Comparison of ENCODE assay signal across 24 cellular contexts in genomic region chr2:165109915-165110314, GRCh38.
"Had no signal": no experiment of that assay in that cellular context is flagged by ENCODE, and none has a peak within 500 bp of the region (broad histone marks: within the 10 kb centered on the region; RNA-seq: fewer than 3 reads in every experiment).

No MANE protein-coding gene starts in this region.

- H3K4me1 Mint-ChIP-seq: activated B cell treated with CpG ODN at 0.5 μM for 24 hours; activated CD4-positive, alpha-beta T cell treated with anti-CD3 and anti-CD28 coated beads, Interleukin-2, amount 10 ng/mL, durations not matched to agents 24 days and 14 days; activated CD8-positive, alpha-beta memory T cell treated with anti-CD3 and anti-CD28 coated beads, Interleukin-2, amount 10 ng/mL, durations not matched to agents 7 days and 5 days; activated T-helper 17 cell treated with anti-CD3 and anti-CD28 coated beads, Interleukin-2, amount 50 U/mL, for 72 hours; T-helper 17 cell had no signal

- H3K27ac ChIP-seq: brain microvascular endothelial cell, cardiac muscle cell had no signal

- H3K27me3 Mint-ChIP-seq: activated B cell treated with CpG ODN at 0.5 μM for 24 hours; activated CD4-positive, alpha-beta T cell treated with anti-CD3 and anti-CD28 coated beads, Interleukin-2, amount 10 ng/mL, durations not matched to agents 24 days and 14 days; activated CD8-positive, alpha-beta memory T cell treated with anti-CD3 and anti-CD28 coated beads, Interleukin-2, amount 10 ng/mL, durations not matched to agents 7 days and 5 days; activated naive CD8-positive, alpha-beta T cell; activated T-helper 17 cell treated with anti-CD3 and anti-CD28 coated beads, Interleukin-2, amount 50 U/mL, for 72 hours; T-helper 17 cell had no signal

- H3K27me3 ChIP-seq: brain microvascular endothelial cell, cardiac muscle cell had no signal

- H3K4me3 ChIP-seq: cardiac muscle cell had no signal

- H3K4me3 Mint-ChIP-seq: activated B cell treated with CpG ODN at 0.5 μM for 24 hours; activated CD4-positive, alpha-beta T cell treated with anti-CD3 and anti-CD28 coated beads, Interleukin-2, amount 10 ng/mL, durations not matched to agents 24 days and 14 days; activated CD8-positive, alpha-beta memory T cell treated with anti-CD3 and anti-CD28 coated beads, Interleukin-2, amount 10 ng/mL, durations not matched to agents 7 days and 5 days; activated naive CD4-positive, alpha-beta T cell treated with anti-CD3 and anti-CD28 coated beads for 36 hours; activated naive CD8-positive, alpha-beta T cell; activated T-helper 17 cell treated with anti-CD3 and anti-CD28 coated beads, Interleukin-2, amount 50 U/mL, for 72 hours; T-helper 17 cell had no signal

- H3K27ac Mint-ChIP-seq: activated B cell treated with CpG ODN at 0.5 μM for 24 hours; activated CD4-positive, alpha-beta T cell treated with anti-CD3 and anti-CD28 coated beads, Interleukin-2, amount 10 ng/mL, durations not matched to agents 24 days and 14 days; activated CD8-positive, alpha-beta memory T cell treated with anti-CD3 and anti-CD28 coated beads, Interleukin-2, amount 10 ng/mL, durations not matched to agents 7 days and 5 days; activated naive CD4-positive, alpha-beta T cell treated with anti-CD3 and anti-CD28 coated beads for 36 hours; activated naive CD8-positive, alpha-beta T cell; activated T-helper 17 cell treated with anti-CD3 and anti-CD28 coated beads, Interleukin-2, amount 50 U/mL, for 72 hours; T-helper 17 cell had no signal

- H3K36me3 Mint-ChIP-seq: activated CD8-positive, alpha-beta memory T cell treated with anti-CD3 and anti-CD28 coated beads, Interleukin-2, amount 10 ng/mL, durations not matched to agents 7 days and 5 days; activated naive CD8-positive, alpha-beta T cell had no signal

- DNase-seq: activated B cell treated with CpG ODN at 0.5 μM for 24 hours; activated CD4-positive, alpha-beta T cell treated with anti-CD3 and anti-CD28 coated beads for 1 hour; activated CD4-positive, alpha-beta T cell treated with anti-CD3 and anti-CD28 coated beads, Interleukin-2, amount 10 ng/mL, durations not matched to agents 24 days and 14 days; activated CD4-positive, alpha-beta T cell treated with anti-CD3 and anti-CD28 coated beads, Interleukin-2, amount 50 U/mL, for 48 hours; activated CD8-positive, alpha-beta memory T cell treated with anti-CD3 and anti-CD28 coated beads, Interleukin-2, amount 10 ng/mL, durations not matched to agents 7 days and 5 days; activated gamma-delta T cell; activated naive CD4-positive, alpha-beta T cell treated with anti-CD3 and anti-CD28 coated beads for 36 hours; activated T-cell treated with anti-CD3 and anti-CD28 coated beads, Interleukin-2, amount 50 U/mL, for 48 hours; brain microvascular endothelial cell; Kasumi-1; KBM-7; NCI-H1417; NCI-H1930; NCI-H2171; NCI-H2227 treated with DMSO at 0.1 percent for 48 hours; NCI-H446 treated with DMSO at 0.1 percent for 48 hours; NCI-H524 treated with DMSO at 0.1 percent for 48 hours; NCI-H774; RPMI8226; T-helper 17 cell; T-helper 9 cell had no signal

- H3K9me3 Mint-ChIP-seq: activated B cell treated with CpG ODN at 0.5 μM for 24 hours; activated CD4-positive, alpha-beta T cell treated with anti-CD3 and anti-CD28 coated beads, Interleukin-2, amount 10 ng/mL, durations not matched to agents 24 days and 14 days; activated naive CD4-positive, alpha-beta T cell treated with anti-CD3 and anti-CD28 coated beads for 36 hours; activated T-helper 17 cell treated with anti-CD3 and anti-CD28 coated beads, Interleukin-2, amount 50 U/mL, for 72 hours had no signal

- H3K36me3 ChIP-seq: brain microvascular endothelial cell, cardiac muscle cell had no signal
